In the genomic region with DNA sequence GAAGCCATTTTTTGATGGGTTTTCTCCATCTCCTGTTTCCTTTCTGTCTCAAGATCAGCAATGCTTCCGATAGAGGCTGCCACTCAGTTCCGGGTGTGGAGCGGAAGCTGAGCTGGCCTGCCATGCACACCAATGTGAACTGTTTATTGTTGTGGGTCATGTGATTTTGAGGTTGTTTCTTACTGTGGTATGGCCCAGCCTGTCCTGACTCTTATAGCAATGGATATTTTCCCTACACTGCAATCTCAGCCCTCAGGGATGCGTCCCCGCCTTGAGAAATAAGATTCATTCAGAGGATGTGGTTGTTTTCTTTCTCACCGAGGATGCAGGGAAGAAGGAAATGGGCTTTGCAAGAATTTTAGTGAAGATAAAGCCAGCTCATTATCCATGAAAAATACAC, we compare ENCODE assay signal across 16 cellular contexts.
"Had no signal": no experiment of that assay in that cellular context is flagged by ENCODE, and none has a peak within 500 bp of the region (broad histone marks: within the 10 kb centered on the region; RNA-seq: fewer than 3 reads in every experiment).

No MANE protein-coding gene starts in this region.

- H3K4me1 ChIP-seq: colonic mucosa, foreskin keratinocyte, heart right ventricle, transverse colon had no signal

- H3K36me3 ChIP-seq: colonic mucosa, heart right ventricle, transverse colon had no signal

- H3K27ac ChIP-seq: colonic mucosa, foreskin keratinocyte, transverse colon had no signal

- H3K27ac Mint-ChIP-seq: activated naive CD4-positive, alpha-beta T cell treated with anti-CD3 and anti-CD28 coated beads, Interleukin-2, amount 10 ng/mL, durations not matched to agents 7 days and 5 days; activated T-helper 17 cell treated with anti-CD3 and anti-CD28 coated beads, Interleukin-2, amount 50 U/mL, for 72 hours; stimulated activated naive B cell treated with anti-CD40 and anti-IgM and Interleukin-4, amounts not matched to agents 10 μg/mL and 1 μg/mL and 100 μg/mL, for 72 hours had no signal

- H3K27me3 ChIP-seq: colonic mucosa, heart right ventricle, transverse colon had no signal

- H3K9me3 Mint-ChIP-seq: activated T-helper 17 cell treated with anti-CD3 and anti-CD28 coated beads, Interleukin-2, amount 50 U/mL, for 72 hours had no signal

- H3K27me3 Mint-ChIP-seq: activated T-helper 17 cell treated with anti-CD3 and anti-CD28 coated beads, Interleukin-2, amount 50 U/mL, for 72 hours had no signal

- H3K9me3 ChIP-seq: colonic mucosa, heart right ventricle, transverse colon had no signal

- H3K4me3 Mint-ChIP-seq: activated naive CD4-positive, alpha-beta T cell treated with anti-CD3 and anti-CD28 coated beads, Interleukin-2, amount 10 ng/mL, durations not matched to agents 7 days and 5 days; activated T-helper 17 cell treated with anti-CD3 and anti-CD28 coated beads, Interleukin-2, amount 50 U/mL, for 72 hours; stimulated activated naive B cell treated with anti-CD40 and anti-IgM and Interleukin-4, amounts not matched to agents 10 μg/mL and 1 μg/mL and 100 μg/mL, for 72 hours had no signal

- DNase-seq: activated CD4-positive, alpha-beta T cell treated with anti-CD3 and anti-CD28 coated beads, Interleukin-2, amount 50 U/mL, for 4 hours; activated naive CD4-positive, alpha-beta T cell treated with anti-CD3 and anti-CD28 coated beads, Interleukin-2, amount 10 ng/mL, durations not matched to agents 7 days and 5 days; activated T-cell treated with anti-CD3 and anti-CD28 coated beads for 4 hours; caudate nucleus; colonic mucosa; foreskin keratinocyte; heart right ventricle; islet precursor cell; posterior cingulate gyrus; stimulated activated CD4-positive, alpha-beta T cell treated with anti-CD3 and anti-CD28 coated beads, Interleukin-15, amount 100 ng/mL, for 24 hours; stimulated activated CD4-positive, alpha-beta T cell treated with anti-CD3 and anti-CD28 coated beads, Interleukin-4, amount 100 ng/mL, for 1 hour; stimulated activated naive B cell treated with anti-CD40 and anti-IgM and Interleukin-4, amounts not matched to agents 10 μg/mL and 1 μg/mL and 100 μg/mL, for 72 hours; substantia nigra; transverse colon had no signal

- H3K4me3 ChIP-seq: colonic mucosa, heart right ventricle, lung, transverse colon had no signal
